In genomic region chr1:228036701-228037231, GRCh38 we compare ENCODE assay signal across 31 cellular contexts. TPM values are rescaled to one million over a fixed set of nuclear protein-coding genes. Genes with fewer than 3 reads are reported as not detected.
DNase-seq lines count a peak whose midpoint lies in the region; ATAC-seq, FAIRE-seq and TF ChIP-seq lines count a peak whose summit lies in the region.
"Had no signal": no experiment of that assay in that cellular context is flagged by ENCODE, and none has a peak within 500 bp of the region (broad histone marks: within the 10 kb centered on the region; RNA-seq: fewer than 3 reads in every experiment).

No MANE protein-coding gene starts in this region.

- no TSS peak for BruUV-seq in GM12878 (replicated peaks; lab: Mats Ljungman, UMichigan)

- no peak overlapping the region for H3K4me3 ChIP-seq in GM12878
- no peak overlapping the region for H3K4me3 ChIP-seq in upper lobe of right lung

- H3K9me3 ChIP-seq in GM12878 (replicated peaks; ENCODE audit: control insufficient read depth, insufficient read depth, low read length) (no peaks in the 10 kb centered on the region; the same call in 2 of the 3 replicates), upper lobe of right lung (no peaks in the 10 kb centered on the region)
- H3K9me3 ChIP-seq: adrenal gland had no signal

- H3K27ac Mint-ChIP-seq in activated naive CD8-positive, alpha-beta T cell treated with anti-CD3 and anti-CD28 coated beads, Interleukin-2, amount 10 ng/mL, durations not matched to agents 7 days and 5 days, result no peak overlapping the region
- no peak overlapping the region for H3K27ac Mint-ChIP-seq in activated naive CD8-positive, alpha-beta T cell treated with anti-CD3 and anti-CD28 coated beads, Interleukin-2, amount 50 U/mL, for 24 hours
- no peak overlapping the region for H3K27ac Mint-ChIP-seq in T-helper 2 cell treated with Interferon-gamma antibody and Interleukin-4, amounts not matched to agents 5 μg/mL and 100 μg/mL, for 36 hours
- H3K27ac Mint-ChIP-seq: activated B cell treated with CpG ODN at 0.5 μM for 24 hours; B cell; effector memory CD8-positive, alpha-beta T cell; immature natural killer cell had no signal

- no peaks in the 10 kb centered on the region; the same call in 1 of the 2 replicates for H4K20me1 ChIP-seq in GM12878 (ENCODE audit: control insufficient read depth, insufficient read depth)

- POLR2A ChIA-PET in activated naive CD8-positive, alpha-beta T cell treated with anti-CD3 and anti-CD28 coated beads, Interleukin-2, amount 10 ng/mL, durations not matched to agents 7 days and 5 days (lab: Charles Lee), result no interaction called here
- POLR2A ChIA-PET in GM12878 (lab: Charles Lee), result no interaction called here

- intact Hi-C loops in GM12878 (cut with micrococcal nuclease; ENCODE audit: unreplicated experiment), result no loop called here
- intact Hi-C loops in upper lobe of right lung (cut with DNase I), result no loop called here

- no peak for TF ChIP-seq RAD21 in GM12878 (IDR thresholded peaks at IDR 0.05; ENCODE audit: insufficient read depth, low read depth, low read length)

- H3K27me3 ChIP-seq in GM12878 (replicated peaks in 1 of 2; ENCODE audit: control insufficient read depth in 2 of 2, insufficient read depth in 2 of 2, low read length in 1 of 2), result peaks cover 0 to 10% of the 10 kb centered on the region in 2 experiments; a peak in 1 of 4 replicates
- peaks cover 41% of the 10 kb centered on the region for H3K27me3 ChIP-seq in upper lobe of right lung

- H3K4me2 ChIP-seq in GM12878 (ENCODE audit: control insufficient read depth, insufficient read depth), result no peak overlapping the region

- no peaks in the 10 kb centered on the region for H3K9me3 Mint-ChIP-seq in activated naive CD8-positive, alpha-beta T cell treated with anti-CD3 and anti-CD28 coated beads, Interleukin-2, amount 10 ng/mL, durations not matched to agents 7 days and 5 days
- H3K9me3 Mint-ChIP-seq in activated naive CD8-positive, alpha-beta T cell treated with anti-CD3 and anti-CD28 coated beads, Interleukin-2, amount 50 U/mL, for 24 hours, result no peaks in the 10 kb centered on the region
- no peaks in the 10 kb centered on the region for H3K9me3 Mint-ChIP-seq in T-helper 2 cell treated with Interferon-gamma antibody and Interleukin-4, amounts not matched to agents 5 μg/mL and 100 μg/mL, for 36 hours
- H3K9me3 Mint-ChIP-seq: immature natural killer cell had no signal

- H3K36me3 ChIP-seq in GM12878 (ENCODE audit: control insufficient read depth in 2 of 2, insufficient read depth in 2 of 2, low read length in 1 of 2) (no peaks in the 10 kb centered on the region), upper lobe of right lung (no peaks in the 10 kb centered on the region)
- H3K36me3 ChIP-seq: adrenal gland, esophagus muscularis mucosa had no signal

- CTCF ChIA-PET in GM12878 (lab: Yijun Ruan, JAX), result interaction anchor here (1.3 kb wide), 1 partner anchor 38 kb away, joined by 6 read pairs; no protein-coding TSS in a partner anchor

- H2AFZ ChIP-seq in GM12878 (ENCODE audit: control insufficient read depth, low read depth, low read length), result no peak overlapping the region

- no peak for ATAC-seq in activated naive CD8-positive, alpha-beta T cell treated with anti-CD3 and anti-CD28 coated beads, Interleukin-2, amount 10 ng/mL, durations not matched to agents 7 days and 5 days (ENCODE audit: low read depth)
- no peak for ATAC-seq in activated naive CD8-positive, alpha-beta T cell treated with anti-CD3 and anti-CD28 coated beads, Interleukin-2, amount 50 U/mL, for 24 hours
- ATAC-seq in GM12878 (peak; percentile 3; the same call in 1 of the 3 replicates), upper lobe of right lung (peak; percentile 73)
- ATAC-seq: HCT116 had no signal

- no peak for TF ChIP-seq POLR2A in GM12878 (IDR thresholded peaks at IDR 0.05; ENCODE audit: low read depth, low read length)

- 64% methylated on average over 8 of the region's 8 CpGs for WGBS in GM12878 (ENCODE audit: insufficient coverage, insufficient replicate concordance, low lambda C conversion rate, missing lambda C conversion rate)

- H3K36me3 Mint-ChIP-seq in activated naive CD8-positive, alpha-beta T cell treated with anti-CD3 and anti-CD28 coated beads, Interleukin-2, amount 10 ng/mL, durations not matched to agents 7 days and 5 days, result no peaks in the 10 kb centered on the region
- H3K36me3 Mint-ChIP-seq in activated naive CD8-positive, alpha-beta T cell treated with anti-CD3 and anti-CD28 coated beads, Interleukin-2, amount 50 U/mL, for 24 hours (ENCODE audit: low read depth), result no peaks in the 10 kb centered on the region
- H3K36me3 Mint-ChIP-seq in T-helper 2 cell treated with Interferon-gamma antibody and Interleukin-4, amounts not matched to agents 5 μg/mL and 100 μg/mL, for 36 hours (ENCODE audit: low read depth), result no peaks in the 10 kb centered on the region
- H3K36me3 Mint-ChIP-seq: immature natural killer cell had no signal

- RAD21 ChIA-PET in GM12878 (lab: Charles Lee; ENCODE audit: unreplicated experiment), result interaction anchor here (0.6 to 0.9 kb wide), 2 partner anchors 37 to 45 kb away, joined by 3 to 4 read pairs; partner anchors contain the start of gene ARF1

- no peaks in the 10 kb centered on the region for H3K4me1 Mint-ChIP-seq in activated naive CD8-positive, alpha-beta T cell treated with anti-CD3 and anti-CD28 coated beads, Interleukin-2, amount 10 ng/mL, durations not matched to agents 7 days and 5 days
- H3K4me1 Mint-ChIP-seq in activated naive CD8-positive, alpha-beta T cell treated with anti-CD3 and anti-CD28 coated beads, Interleukin-2, amount 50 U/mL, for 24 hours, result peaks cover 1% of the 10 kb centered on the region
- H3K4me1 Mint-ChIP-seq in T-helper 2 cell treated with Interferon-gamma antibody and Interleukin-4, amounts not matched to agents 5 μg/mL and 100 μg/mL, for 36 hours (ENCODE audit: low read depth), result no peaks in the 10 kb centered on the region
- H3K4me1 Mint-ChIP-seq: immature natural killer cell had no signal

- no peaks in the 10 kb centered on the region for H3K4me1 ChIP-seq in GM12878 (ENCODE audit: control insufficient read depth, insufficient read depth, low read length)
- H3K4me1 ChIP-seq in upper lobe of right lung, result peaks cover 8% of the 10 kb centered on the region
- H3K4me1 ChIP-seq: adrenal gland, psoas muscle had no signal

- peak; percentile 17 for DNase-seq in activated naive CD8-positive, alpha-beta T cell treated with anti-CD3 and anti-CD28 coated beads, Interleukin-2, amount 10 ng/mL, durations not matched to agents 7 days and 5 days
- no peak for DNase-seq in activated naive CD8-positive, alpha-beta T cell treated with anti-CD3 and anti-CD28 coated beads, Interleukin-2, amount 50 U/mL, for 24 hours
- DNase-seq in GM12878 (ENCODE audit: low read depth, low spot score) (no peak), mesenteric fat pad (ENCODE audit: low spot score) (peak; percentile 75), upper lobe of right lung (peak; percentile 66), HCEC 1CT (no peak), kidney glomerular epithelial cell (lab: John Stamatoyannopoulos, UW) (no peak)
- DNase-seq in T-helper 2 cell treated with Interferon-gamma antibody and Interleukin-4, amounts not matched to agents 5 μg/mL and 100 μg/mL, for 36 hours (ENCODE audit: low spot score), result no peak
- DNase-seq: activated B cell treated with CpG ODN at 0.5 μM for 24 hours; activated CD4-positive, alpha-beta T cell treated with anti-CD3 and anti-CD28 coated beads, Interleukin-2, amount 50 U/mL, for 48 hours; activated gamma-delta T cell treated with Interleukin-2 at 50 U/mL for 16 hours; DND-41; effector memory CD8-positive, alpha-beta T cell; hippocampal formation; immature natural killer cell; NCI-H1048; NCI-H187; NCI-H526 treated with DMSO at 0.1 percent for 48 hours; Right ventricle myocardium superior; T1000 had no signal

- no peaks in the 10 kb centered on the region for H3K79me2 ChIP-seq in GM12878 (ENCODE audit: control insufficient read depth, insufficient read depth, low read length)

- FAIRE-seq in GM12878 (lab: Jason Lieb, UNC), result no peak
- FAIRE-seq: colon, frontal cortex, GM12891 had no signal

- peaks cover 41% of the 10 kb centered on the region for H3K27me3 Mint-ChIP-seq in activated naive CD8-positive, alpha-beta T cell treated with anti-CD3 and anti-CD28 coated beads, Interleukin-2, amount 10 ng/mL, durations not matched to agents 7 days and 5 days
- peaks cover 34% of the 10 kb centered on the region for H3K27me3 Mint-ChIP-seq in activated naive CD8-positive, alpha-beta T cell treated with anti-CD3 and anti-CD28 coated beads, Interleukin-2, amount 50 U/mL, for 24 hours
- peaks cover 18% of the 10 kb centered on the region for H3K27me3 Mint-ChIP-seq in T-helper 2 cell treated with Interferon-gamma antibody and Interleukin-4, amounts not matched to agents 5 μg/mL and 100 μg/mL, for 36 hours (ENCODE audit: low read depth)

- H3K9ac ChIP-seq in GM12878 (ENCODE audit: control insufficient read depth, insufficient read depth, low read length), result no peak overlapping the region

- SMC1A ChIA-PET in GM12878 (lab: Charles Lee; ENCODE audit: uncharacterized antibody, unreplicated experiment), result no interaction called here

- H3K4me3 Mint-ChIP-seq in activated naive CD8-positive, alpha-beta T cell treated with anti-CD3 and anti-CD28 coated beads, Interleukin-2, amount 10 ng/mL, durations not matched to agents 7 days and 5 days, result no peak overlapping the region
- H3K4me3 Mint-ChIP-seq in activated naive CD8-positive, alpha-beta T cell treated with anti-CD3 and anti-CD28 coated beads, Interleukin-2, amount 50 U/mL, for 24 hours, result no peak overlapping the region
- H3K4me3 Mint-ChIP-seq in T-helper 2 cell treated with Interferon-gamma antibody and Interleukin-4, amounts not matched to agents 5 μg/mL and 100 μg/mL, for 36 hours, result no peak overlapping the region
- H3K4me3 Mint-ChIP-seq: activated B cell treated with CpG ODN at 0.5 μM for 24 hours had no signal

- no peak for TF ChIP-seq CTCF in GM12878 (IDR thresholded peaks at IDR 0.05 in 2 of 3, conservative IDR thresholded peaks at IDR 0.05 in 1 of 3; ENCODE audit: control insufficient read depth in 2 of 3, extremely low read depth in 1 of 3, insufficient read depth in 1 of 3, low read depth in 3 of 3, low read length in 3 of 3)
- TF ChIP-seq CTCF in upper lobe of right lung (IDR thresholded peaks at IDR 0.05), result no peak

- H3K27ac ChIP-seq in GM12878 (ENCODE audit: control insufficient read depth, insufficient read depth), result no peak overlapping the region
- H3K27ac ChIP-seq in upper lobe of right lung, result no peak overlapping the region
- H3K27ac ChIP-seq: adrenal gland, esophagus muscularis mucosa, HL-60, psoas muscle had no signal

- in situ Hi-C loops in GM12878 (cut with MboI), result no loop called here

- TF ChIP-seq EP300 in GM12878 (IDR thresholded peaks at IDR 0.05; ENCODE audit: borderline replicate concordance in 1 of 2, control insufficient read depth in 1 of 2, low read depth in 2 of 2, low read length in 2 of 2), result no peak

RNA-seq across cellular contexts. Expression of gene WNT3A, which starts 30.0 kb away (rescaled TPM):
- not detected for total RNA-seq in activated naive CD8-positive, alpha-beta T cell treated with anti-CD3 and anti-CD28 coated beads, Interleukin-2, amount 10 ng/mL, durations not matched to agents 7 days and 5 days
- 0.48 and 0.56 TPM in 2 replicates for total RNA-seq in GM12878 (2013; cell fraction: nucleolus; rRNA removed)
- not detected in 2 replicates for total RNA-seq in GM12878 (2014; rRNA removed)
- not detected in 2 replicates for total RNA-seq in GM12878 (2014; rRNA removed; fragmentation: Illumina TruSeq; extraction: Trizol)
- not detected in 2 replicates for total RNA-seq in GM12878 (2021)
- not detected for polyA plus RNA-seq in GM12878 (2011; ENCODE audit: low read depth)
- polyA plus RNA-seq in GM12878 (2011; rRNA removed), result 0.10 and 0.16 TPM in 2 replicates
- polyA plus RNA-seq in GM12878 (2011; cell fraction: cytosol; rRNA removed), result 0.36 and 0.53 TPM in 2 replicates
- polyA plus RNA-seq in GM12878 (2011; cell fraction: nucleus; rRNA removed), result 0.48 and 0.61 TPM in 2 replicates
- polyA plus RNA-seq in GM12878 (2012), result not detected in 2 replicates
- polyA plus RNA-seq in GM12878 (2014; fragmentation: Illumina TruSeq; extraction: Trizol), result not detected in 2 replicates
- polyA plus RNA-seq in GM12878 (2014; fragmentation: Nextera tagmentation; extraction: Ambion mirVana), result not detected
- polyA plus RNA-seq in GM12878 (2014; rRNA removed), result not detected in 2 replicates
- polyA plus RNA-seq in GM12878 (2016; fragmentation: Nextera tagmentation; extraction: Ambion mirVana), result not detected
- 0.36 TPM in 1 of 2 replicates, not detected in the other for polyA minus RNA-seq in GM12878 (2011; rRNA and poly(A)+ RNA removed)
- polyA minus RNA-seq in GM12878 (2011; cell fraction: cytosol; rRNA and poly(A)+ RNA removed), result not detected in 2 replicates
- polyA minus RNA-seq in GM12878 (2011; cell fraction: nucleus; rRNA and poly(A)+ RNA removed), result 0.48 and 0.77 TPM in 2 replicates
- not detected for total RNA-seq in mesenteric fat pad
- 10.1 TPM for total RNA-seq in upper lobe of right lung
- total RNA-seq: A673, activated B cell treated with CpG ODN at 0.5 μM for 24 hours, adrenal gland, B cell, esophagus muscularis mucosa, frontal cortex, psoas muscle, Right ventricle myocardium superior, subcutaneous adipose tissue had no signal
- polyA plus RNA-seq: adrenal gland, immature natural killer cell, psoas muscle had no signal

RNA-seq across cellular contexts. Expression of gene ARF1, which starts 45.7 kb away (rescaled TPM):
- 100 to 1,000 TPM; 266 to 284 TPM for total RNA-seq in activated naive CD8-positive, alpha-beta T cell treated with anti-CD3 and anti-CD28 coated beads, Interleukin-2, amount 10 ng/mL, durations not matched to agents 7 days and 5 days
- 46.2 and 52.9 TPM in 2 replicates for total RNA-seq in GM12878 (2013; cell fraction: nucleolus; rRNA removed)
- 226 and 267 TPM in 2 replicates for total RNA-seq in GM12878 (2014; rRNA removed)
- total RNA-seq in GM12878 (2014; rRNA removed; fragmentation: Illumina TruSeq; extraction: Trizol), result 113 and 131 TPM in 2 replicates
- 296 and 300 TPM in 2 replicates for total RNA-seq in GM12878 (2021)
- 141 TPM for polyA plus RNA-seq in GM12878 (2011; ENCODE audit: low read depth)
- 178 and 316 TPM in 2 replicates for polyA plus RNA-seq in GM12878 (2011; rRNA removed)
- polyA plus RNA-seq in GM12878 (2011; cell fraction: cytosol; rRNA removed), result 534 and 696 TPM in 2 replicates
- polyA plus RNA-seq in GM12878 (2011; cell fraction: nucleus; rRNA removed), result 285 and 308 TPM in 2 replicates
- polyA plus RNA-seq in GM12878 (2012), result 283 and 294 TPM in 2 replicates
- polyA plus RNA-seq in GM12878 (2014; fragmentation: Illumina TruSeq; extraction: Trizol), result 97.0 and 247 TPM in 2 replicates
- 10 to 100 TPM; 48.4 to 97.3 TPM for polyA plus RNA-seq in GM12878 (2014; fragmentation: Nextera tagmentation; extraction: Ambion mirVana)
- polyA plus RNA-seq in GM12878 (2014; rRNA removed), result 352 and 369 TPM in 2 replicates
- 100 to 1,000 TPM; 481 to 508 TPM for polyA plus RNA-seq in GM12878 (2016; fragmentation: Nextera tagmentation; extraction: Ambion mirVana)
- polyA minus RNA-seq in GM12878 (2011; rRNA and poly(A)+ RNA removed), result 403 and 507 TPM in 2 replicates
- 202 and 205 TPM in 2 replicates for polyA minus RNA-seq in GM12878 (2011; cell fraction: cytosol; rRNA and poly(A)+ RNA removed)
- 64.4 and 99.1 TPM in 2 replicates for polyA minus RNA-seq in GM12878 (2011; cell fraction: nucleus; rRNA and poly(A)+ RNA removed)
- 352 TPM for total RNA-seq in mesenteric fat pad
- total RNA-seq in upper lobe of right lung, result 397 TPM

Comparison
In these comparisons a context has a peak if more than half of its experiments do, and no peak if none do; other contexts are left out.
1. DNase-seq: peak in activated naive CD8-positive, alpha-beta T cell treated with anti-CD3 and anti-CD28 coated beads, Interleukin-2, amount 10 ng/mL, durations not matched to agents 7 days and 5 days (single experiment), mesenteric fat pad (single experiment) and upper lobe of right lung (single experiment); none in activated naive CD8-positive, alpha-beta T cell treated with anti-CD3 and anti-CD28 coated beads, Interleukin-2, amount 50 U/mL, for 24 hours (single experiment), GM12878 (single experiment), T-helper 2 cell treated with Interferon-gamma antibody and Interleukin-4, amounts not matched to agents 5 μg/mL and 100 μg/mL, for 36 hours (single experiment), HCEC 1CT (single experiment) and kidney glomerular epithelial cell (single experiment).
2. ATAC-seq: peak in GM12878 (single experiment) and upper lobe of right lung (single experiment); none in activated naive CD8-positive, alpha-beta T cell treated with anti-CD3 and anti-CD28 coated beads, Interleukin-2, amount 10 ng/mL, durations not matched to agents 7 days and 5 days (single experiment) and activated naive CD8-positive, alpha-beta T cell treated with anti-CD3 and anti-CD28 coated beads, Interleukin-2, amount 50 U/mL, for 24 hours (single experiment).